10 cellular contexts compared by ENCODE assay signal in the genomic region with DNA sequence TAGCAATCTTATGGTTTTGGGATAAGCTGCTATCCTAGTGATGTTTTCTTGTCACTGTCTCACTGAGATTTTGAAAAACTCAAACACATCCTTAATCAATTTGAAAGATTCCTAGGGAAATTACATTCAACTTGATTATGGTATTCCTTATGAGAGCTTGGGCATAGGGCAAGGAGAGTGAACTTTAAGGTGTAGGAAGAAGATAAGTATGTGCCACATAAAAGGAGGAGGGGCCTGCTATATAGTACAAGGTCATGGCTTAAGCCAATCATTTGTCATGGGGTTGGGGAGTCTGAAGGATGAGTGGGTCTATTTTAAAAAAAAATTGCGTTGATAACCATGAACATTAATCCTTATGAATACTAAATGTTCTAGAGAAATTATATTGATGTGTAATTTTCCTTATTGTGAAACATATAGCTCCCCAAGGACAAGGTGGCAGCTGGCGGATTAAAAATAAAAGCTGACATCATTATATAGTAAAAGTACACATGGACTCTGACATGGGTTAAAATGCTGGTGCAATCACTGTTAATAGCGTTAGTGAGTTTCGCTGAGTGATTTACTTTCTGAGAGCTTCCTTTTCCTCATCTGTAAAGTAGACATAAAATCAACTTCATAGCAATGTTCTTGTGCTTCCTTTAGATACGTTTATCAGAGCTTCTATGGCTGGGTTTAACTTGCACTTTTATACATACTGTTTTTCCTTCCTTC. TPM values are rescaled to one million over a fixed set of nuclear protein-coding genes. Genes with fewer than 3 reads are reported as not detected.
DNase-seq lines count a peak whose midpoint lies in the region; ATAC-seq and TF ChIP-seq lines count a peak whose summit lies in the region.
"Had no signal": no experiment of that assay in that cellular context is flagged by ENCODE, and none has a peak within 500 bp of the region (broad histone marks: within the 10 kb centered on the region; RNA-seq: fewer than 3 reads in every experiment).

No MANE protein-coding gene starts in this region.

- TF ChIP-seq CTCF in fibroblast of mammary gland (conservative IDR thresholded peaks at IDR 0.05; ENCODE audit: control insufficient read depth, insufficient read depth, low read depth, low read length) (no peak), ovary (IDR thresholded peaks at IDR 0.05) (no peak)

- no peak overlapping the region for H3K27ac ChIP-seq in ovary
- H3K27ac ChIP-seq: VCaP had no signal

- DNase-seq in D341Med (ENCODE audit: low spot score) (peak; percentile 41), NCI-H69 (lab: John Stamatoyannopoulos, UW) (peak; percentile 86), fibroblast of mammary gland (ENCODE audit: low read depth) (peak; percentile 6), AML-193 (lab: John Stamatoyannopoulos, UW) (no peak), ovary (no peak), iPS-NIHi11 (ENCODE audit: low spot score) (no peak), medulla oblongata (ENCODE audit: extremely low spot score) (no peak)
- DNase-seq: activated effector memory CD4-positive, alpha-beta T cell treated with anti-CD3 and anti-CD28 coated beads, Interleukin-2, amount 50 U/mL, for 16 hours had no signal

- TF ChIP-seq EP300 in ovary (IDR thresholded peaks at IDR 0.05) = no peak

- H3K4me3 ChIP-seq in fibroblast of mammary gland (ENCODE audit: control insufficient read depth, low read depth, low read length) (no peak overlapping the region), ovary (no peak overlapping the region)

- H3K27me3 ChIP-seq in ovary = no peaks in the 10 kb centered on the region

- no peaks in the 10 kb centered on the region for H3K9me3 ChIP-seq in ovary

- intact Hi-C loops in ovary (cut with DNase I) = no loop called here

- no peaks in the 10 kb centered on the region for H3K36me3 ChIP-seq in ovary

- no peak for TF ChIP-seq POLR2A in ovary (IDR thresholded peaks at IDR 0.05)

- WGBS in ovary, 3 donors = 54 to 66% (median 65%) methylated on average over 5 of the region's 5 CpGs

- peak; percentile 31 for ATAC-seq in GM21786 (IDR thresholded peaks at IDR 0.05; ENCODE audit: unreplicated experiment)

- H3K4me1 ChIP-seq in ovary (ENCODE audit: insufficient read depth) = no peaks in the 10 kb centered on the region

RNA-seq across cellular contexts. Expression of a gene that starts 17.4 kb away (rescaled TPM):
- 10 to 100 TPM; 16.3 to 23.7 (median 19.0) TPM for total RNA-seq in ovary
- 10 to 100 TPM in 1 of 2 donors, 1 to 10 TPM in 1; 9.0 to 17.2 TPM for polyA plus RNA-seq in ovary

Comparison
In these comparisons a context has a peak if more than half of its experiments do, and no peak if none do; other contexts are left out.
1. DNase-seq: peak in D341Med (single experiment), NCI-H69 (single experiment) and fibroblast of mammary gland (single experiment); none in AML-193 (0 of 2), ovary (0 of 5), iPS-NIHi11 (single experiment) and medulla oblongata (single experiment).